ENCODE assay signal across 24 cellular contexts in the genomic region with DNA sequence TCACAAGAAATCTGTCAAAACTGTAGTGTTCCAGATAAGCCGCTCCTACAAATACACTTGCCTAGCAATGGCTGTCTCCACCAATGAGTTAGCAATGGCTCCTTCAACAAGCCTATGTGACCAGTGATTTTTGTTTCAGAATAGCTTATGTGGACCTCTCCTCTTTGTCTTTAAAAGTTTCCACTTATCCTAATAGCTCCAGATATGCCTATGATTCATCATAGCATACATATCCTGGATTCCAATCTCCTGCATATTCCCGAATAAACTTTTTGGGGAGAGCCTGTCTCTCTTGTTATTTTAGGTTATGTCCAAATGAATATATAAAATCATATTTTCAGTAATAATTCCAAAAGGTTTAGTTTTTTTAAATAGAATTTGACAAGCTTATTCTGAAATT.
"Had no signal": no experiment of that assay in that cellular context is flagged by ENCODE, and none has a peak within 500 bp of the region (broad histone marks: within the 10 kb centered on the region; RNA-seq: fewer than 3 reads in every experiment).

No MANE protein-coding gene starts in this region.

- ATAC-seq: esophagus mucosa; gastroesophageal sphincter; heart left ventricle; left ventricle myocardium superior; lower lobe of right lung; naive thymus-derived CD8-positive, alpha-beta T cell; sciatic nerve; stimulated activated effector memory CD8-positive, alpha-beta T cell treated with anti-CD3 and anti-CD28 coated beads, Interleukin-12 subunit alpha, Interleukin-12 subunit beta, amount 100 ng/mL, for 72 hours had no signal

- H3K4me2 ChIP-seq: hepatocyte had no signal

- H3K36me3 ChIP-seq: colonic mucosa, gastroesophageal sphincter, heart left ventricle, lower lobe of right lung, prostate gland, right atrium auricular region, stomach, thyroid gland had no signal

- H3K4me1 ChIP-seq: colonic mucosa, foreskin keratinocyte, gastroesophageal sphincter, lower lobe of right lung, prostate gland, right atrium auricular region, stomach, thyroid gland had no signal

- DNase-seq: colonic mucosa; effector CD8-positive, alpha-beta T cell; endodermal cell; heart left ventricle; left ventricle myocardium superior; lower lobe of right lung; naive thymus-derived CD8-positive, alpha-beta T cell; nephron progenitor cell; stimulated activated CD4-positive, alpha-beta T cell treated with anti-CD3 and anti-CD28 coated beads, Interleukin-2, amount 100 ng/mL, for 24 hours; stimulated activated CD4-positive, alpha-beta T cell treated with anti-CD3 and anti-CD28 coated beads, Interleukin-4, amount 100 ng/mL, for 24 hours; stimulated activated naive CD4-positive, alpha-beta T cell treated with Interleukin-2 at 50 U/mL for 16 hours; stomach; thyroid gland had no signal

- H3K4me3 ChIP-seq: colonic mucosa, gastroesophageal sphincter, heart left ventricle, hepatocyte, lower lobe of right lung, prostate gland, right atrium auricular region, stomach, thyroid gland had no signal

- H3K79me2 ChIP-seq: hepatocyte had no signal

- H3K27me3 Mint-ChIP-seq: dendritic cell treated with granulocyte-macrophage colony-stimulating factor and Interleukin-4, amounts not matched to agents 40 ng/mL and 50 ng/mL, for 4 days; type B pancreatic cell had no signal

- H3K9me3 Mint-ChIP-seq: dendritic cell treated with granulocyte-macrophage colony-stimulating factor and Interleukin-4, amounts not matched to agents 40 ng/mL and 50 ng/mL, for 4 days; endodermal cell; naive thymus-derived CD8-positive, alpha-beta T cell; nephron progenitor cell; stimulated activated effector memory CD8-positive, alpha-beta T cell treated with anti-CD3 and anti-CD28 coated beads, Interleukin-12 subunit alpha, Interleukin-12 subunit beta, amount 100 ng/mL, for 72 hours; type B pancreatic cell had no signal

- H3K27ac ChIP-seq: colonic mucosa, epithelial cell of prostate, foreskin keratinocyte, gastroesophageal sphincter, heart left ventricle, hepatocyte, lower lobe of right lung, prostate gland, right atrium auricular region, stomach, thyroid gland had no signal

- H3K27ac Mint-ChIP-seq: dendritic cell treated with granulocyte-macrophage colony-stimulating factor and Interleukin-4, amounts not matched to agents 40 ng/mL and 50 ng/mL, for 4 days; endodermal cell; naive thymus-derived CD8-positive, alpha-beta T cell; nephron progenitor cell; stimulated activated effector memory CD8-positive, alpha-beta T cell treated with anti-CD3 and anti-CD28 coated beads, Interleukin-12 subunit alpha, Interleukin-12 subunit beta, amount 100 ng/mL, for 72 hours; type B pancreatic cell had no signal

- H3K4me1 Mint-ChIP-seq: endodermal cell; naive thymus-derived CD8-positive, alpha-beta T cell; nephron progenitor cell; stimulated activated effector memory CD8-positive, alpha-beta T cell treated with anti-CD3 and anti-CD28 coated beads, Interleukin-12 subunit alpha, Interleukin-12 subunit beta, amount 100 ng/mL, for 72 hours had no signal

- H3K27me3 ChIP-seq: colonic mucosa, foreskin keratinocyte, gastroesophageal sphincter, heart left ventricle, hepatocyte, right atrium auricular region, stomach, thyroid gland had no signal

- H3K4me3 Mint-ChIP-seq: dendritic cell treated with granulocyte-macrophage colony-stimulating factor and Interleukin-4, amounts not matched to agents 40 ng/mL and 50 ng/mL, for 4 days; endodermal cell; naive thymus-derived CD8-positive, alpha-beta T cell; nephron progenitor cell; stimulated activated effector memory CD8-positive, alpha-beta T cell treated with anti-CD3 and anti-CD28 coated beads, Interleukin-12 subunit alpha, Interleukin-12 subunit beta, amount 100 ng/mL, for 72 hours; type B pancreatic cell had no signal

- H2AFZ ChIP-seq: hepatocyte had no signal

- H3K36me3 Mint-ChIP-seq: naive thymus-derived CD8-positive, alpha-beta T cell; stimulated activated effector memory CD8-positive, alpha-beta T cell treated with anti-CD3 and anti-CD28 coated beads, Interleukin-12 subunit alpha, Interleukin-12 subunit beta, amount 100 ng/mL, for 72 hours; type B pancreatic cell had no signal

- H3K9me3 ChIP-seq: colonic mucosa, gastroesophageal sphincter, heart left ventricle, lower lobe of right lung, prostate gland, right atrium auricular region, stomach, thyroid gland had no signal
